ENCODE assay signal across 11 cellular contexts in genomic region chr6:139943391-139943790, GRCh38.
DNase-seq lines count a peak whose midpoint lies in the region; ATAC-seq, FAIRE-seq and TF ChIP-seq lines count a peak whose summit lies in the region.
"Had no signal": no experiment of that assay in that cellular context is flagged by ENCODE, and none has a peak within 500 bp of the region (broad histone marks: within the 10 kb centered on the region; RNA-seq: fewer than 3 reads in every experiment).

No MANE protein-coding gene starts in this region.

- H3K27ac ChIP-seq in A673 (ENCODE audit: low read depth, low read length, poor library complexity, severe bottlenecking): peak overlapping the region; percentile 67
- H3K27ac ChIP-seq in astrocyte (ENCODE audit: low read depth, low read length): peak overlapping the region; percentile 87
- no peak overlapping the region for H3K27ac ChIP-seq in keratinocyte (ENCODE audit: control insufficient read depth, insufficient read depth, low read length)

- H3K4me2 ChIP-seq in astrocyte (ENCODE audit: low read length) (peak overlapping the region; percentile 32), keratinocyte (ENCODE audit: control insufficient read depth, extremely low read depth, insufficient read depth, low read depth, low read length) (no peak overlapping the region)

- H2AFZ ChIP-seq in astrocyte (ENCODE audit: low read depth, low read length): no peak overlapping the region
- no peak overlapping the region for H2AFZ ChIP-seq in keratinocyte (ENCODE audit: control insufficient read depth, low read length)

- CTCF ChIA-PET in A673 (lab: Charles Lee): interaction anchor here (0.7 kb wide), 1 partner anchor 13 kb away, joined by 8 read pairs; no protein-coding TSS in a partner anchor

- no peaks in the 10 kb centered on the region for H3K9me3 Mint-ChIP-seq in astrocyte (ENCODE audit: unreplicated experiment)

- dilution Hi-C loops in keratinocyte (cut with MboI; ENCODE audit: extremely low pct_ligation_motif_present, low sequenced_read_pairs): no loop called here

- H3K79me2 ChIP-seq in astrocyte (ENCODE audit: insufficient read depth, low read length): no peaks in the 10 kb centered on the region
- no peaks in the 10 kb centered on the region for H3K79me2 ChIP-seq in keratinocyte (ENCODE audit: control insufficient read depth, insufficient read depth, low read length)

- DNase-seq in A673 (ENCODE audit: low spot score) (peak; percentile 79), HT-29 (ENCODE audit: low spot score) (peak; percentile 16), astrocyte (ENCODE audit: low read depth) (peak; percentile 96), keratinocyte (ENCODE audit: low read depth, low spot score) (no peak), 8988T (no peak)
- no peak for DNase-seq in stimulated activated CD4-positive, alpha-beta T cell treated with anti-CD3 and anti-CD28 coated beads, Interleukin-2, amount 100 ng/mL, for 48 hours
- DNase-seq: CD4-positive, alpha-beta memory T cell had no signal

- intact Hi-C loops in A673 (cut with micrococcal nuclease; ENCODE audit: unreplicated experiment): loop anchor here (5.0 kb wide), 1 partner anchor 104 kb away; no protein-coding TSS in a partner anchor

- H3K27me3 ChIP-seq in A673 (replicated peaks; ENCODE audit: insufficient read depth, low read depth, low read length, poor library complexity) (no peaks in the 10 kb centered on the region), astrocyte (ENCODE audit: insufficient read depth, low read length) (no peaks in the 10 kb centered on the region), keratinocyte (ENCODE audit: control insufficient read depth, extremely low read depth, insufficient read depth, low read length) (no peaks in the 10 kb centered on the region)

- H3K4me3 ChIP-seq in A673 (ENCODE audit: low read depth, low read length, poor library complexity, severe bottlenecking): no peak overlapping the region
- H3K4me3 ChIP-seq in astrocyte (ENCODE audit: insufficient read depth, low read depth, low read length): no peak overlapping the region
- H3K4me3 ChIP-seq in keratinocyte (ENCODE audit: control insufficient read depth in 2 of 3, extremely low read depth in 1 of 3, insufficient read depth in 2 of 3, low read depth in 1 of 3, low read length in 3 of 3): no peak overlapping the region
- H3K4me3 ChIP-seq: skin epidermis had no signal

- peaks cover 5% of the 10 kb centered on the region for H3K9me3 ChIP-seq in A673 (ENCODE audit: low read depth, low read length, poor library complexity, severe bottlenecking)
- no peaks in the 10 kb centered on the region for H3K9me3 ChIP-seq in astrocyte (ENCODE audit: insufficient read depth, low read depth, low read length)
- no peaks in the 10 kb centered on the region for H3K9me3 ChIP-seq in keratinocyte (ENCODE audit: control insufficient read depth, low read depth, low read length)

- H3K9ac ChIP-seq in astrocyte (ENCODE audit: low read length) (peak overlapping the region; percentile 67), keratinocyte (ENCODE audit: control insufficient read depth, extremely low read depth, insufficient read depth, low read length) (no peak overlapping the region)

- H3K4me1 Mint-ChIP-seq in astrocyte (ENCODE audit: low read depth, unreplicated experiment): peaks cover 26% of the 10 kb centered on the region

- ATAC-seq in HG03196 (IDR thresholded peaks at IDR 0.05; ENCODE audit: unreplicated experiment): no peak
- ATAC-seq in GM21576 (IDR thresholded peaks at IDR 0.05; ENCODE audit: unreplicated experiment): no peak
- ATAC-seq: activated naive CD4-positive, alpha-beta T cell treated with anti-CD3 and anti-CD28 coated beads, Interleukin-2, amount 50 U/mL, for 72 hours had no signal

- no peaks in the 10 kb centered on the region for H3K27me3 Mint-ChIP-seq in astrocyte (ENCODE audit: low read depth, unreplicated experiment)

- H3K4me1 ChIP-seq in A673 (ENCODE audit: insufficient read depth, low read length, poor library complexity, severe bottlenecking) (peaks cover 35% of the 10 kb centered on the region), astrocyte (ENCODE audit: insufficient read depth, low read length) (peaks cover 15% of the 10 kb centered on the region), keratinocyte (ENCODE audit: control insufficient read depth, extremely low read depth, insufficient read depth, low read length) (peaks cover 10% of the 10 kb centered on the region)

- FAIRE-seq in astrocyte (lab: Jason Lieb, UNC) (peak; percentile 84), keratinocyte (lab: Jason Lieb, UNC) (peak; percentile 46)

- H3K36me3 ChIP-seq in A673 (ENCODE audit: insufficient read depth, low read length, poor library complexity, severe bottlenecking): no peaks in the 10 kb centered on the region
- H3K36me3 ChIP-seq in astrocyte (ENCODE audit: insufficient read depth, low read length): no peaks in the 10 kb centered on the region
- no peaks in the 10 kb centered on the region for H3K36me3 ChIP-seq in keratinocyte (ENCODE audit: control insufficient read depth in 2 of 2, extremely low read depth in 1 of 2, insufficient read depth in 2 of 2, low read length in 2 of 2)

- H3K9me1 ChIP-seq in keratinocyte (ENCODE audit: control insufficient read depth, extremely low read depth, insufficient read depth, low read length): no peaks in the 10 kb centered on the region

- no TSS peak for BruUV-seq in A673 (replicated peaks; lab: Mats Ljungman, UMichigan)

- H3K27ac Mint-ChIP-seq in astrocyte (ENCODE audit: unreplicated experiment): peak overlapping the region; percentile 97
- H3K27ac Mint-ChIP-seq: activated naive CD4-positive, alpha-beta T cell treated with anti-CD3 and anti-CD28 coated beads, Interleukin-2, amount 50 U/mL, for 72 hours; CD4-positive, alpha-beta memory T cell had no signal

- TF ChIP-seq CTCF in A673 (conservative IDR thresholded peaks at IDR 0.05; ENCODE audit: low read depth, low read length) (no peak), astrocyte (IDR thresholded peaks at IDR 0.05; ENCODE audit: insufficient read depth, low read depth, low read length) (no peak), keratinocyte (optimal IDR thresholded peaks at IDR 0.05 in 1 of 3, IDR thresholded peaks at IDR 0.05 in 1 of 3, conservative IDR thresholded peaks at IDR 0.05 in 1 of 3; ENCODE audit: extremely low read depth in 1 of 3, insufficient read depth in 2 of 3, low read length in 3 of 3) (no peak)

- POLR2A ChIA-PET in A673 (lab: Charles Lee; ENCODE audit: low non-redundant PET): no interaction called here

- H4K20me1 ChIP-seq in astrocyte (ENCODE audit: insufficient read depth, low read length): no peaks in the 10 kb centered on the region
- no peaks in the 10 kb centered on the region for H4K20me1 ChIP-seq in keratinocyte (ENCODE audit: control insufficient read depth, extremely low read depth, insufficient read depth, low read length)

- no peaks in the 10 kb centered on the region for H3K36me3 Mint-ChIP-seq in astrocyte (ENCODE audit: low read depth, unreplicated experiment)
- H3K36me3 Mint-ChIP-seq: activated naive CD4-positive, alpha-beta T cell treated with anti-CD3 and anti-CD28 coated beads, Interleukin-2, amount 50 U/mL, for 72 hours; CD4-positive, alpha-beta memory T cell had no signal

- H3K4me3 Mint-ChIP-seq in astrocyte (ENCODE audit: unreplicated experiment): no peak overlapping the region
- H3K4me3 Mint-ChIP-seq: CD4-positive, alpha-beta memory T cell had no signal

Comparison
In these comparisons a context has a peak if more than half of its experiments do, and no peak if none do; other contexts are left out.
1. DNase-seq: peak in A673 (single experiment), HT-29 (single experiment) and astrocyte (single experiment); none in keratinocyte (single experiment), 8988T (single experiment) and stimulated activated CD4-positive, alpha-beta T cell treated with anti-CD3 and anti-CD28 coated beads, Interleukin-2, amount 100 ng/mL, for 48 hours (0 of 2).